Comparison of ENCODE assay signal across 2 cellular contexts in genomic region chr5:42228279-42228678, GRCh38.
TF ChIP-seq lines count a peak whose summit lies in the region.

No MANE protein-coding gene starts in this region.

TF ChIP-seq in H1, 55 proteins besides CTCF, POLR2A, EP300 and RAD21:
- TF ChIP-seq RXRA (IDR thresholded peaks at IDR 0.05; ENCODE audit: insufficient read depth, low read depth, low read length) (no peak), PHF8 (conservative IDR thresholded peaks at IDR 0.05; ENCODE audit: low read depth, low read length) (no peak), JUN (IDR thresholded peaks at IDR 0.05; ENCODE audit: low read depth, low read length) (no peak), CBX5 (IDR thresholded peaks at IDR 0.05; ENCODE audit: low read depth, low read length) (no peak), TAF1 (IDR thresholded peaks at IDR 0.05; ENCODE audit: low read depth, low read length) (no peak), RFX5 (IDR thresholded peaks at IDR 0.05; ENCODE audit: borderline replicate concordance, low read depth, low read length) (no peak), KDM1A (IDR thresholded peaks at IDR 0.05; ENCODE audit: borderline replicate concordance, low read length) (no peak), TBP (IDR thresholded peaks at IDR 0.05; ENCODE audit: low read depth, low read length) (no peak), NANOG (IDR thresholded peaks at IDR 0.05; ENCODE audit: insufficient read depth, low read depth, low read length, poor library complexity, severe bottlenecking) (no peak), ASH2L (IDR thresholded peaks at IDR 0.05; ENCODE audit: low read length) (no peak), RBBP5 (IDR thresholded peaks at IDR 0.05; ENCODE audit: borderline replicate concordance, low read depth, low read length) (no peak), RNF2 (IDR thresholded peaks at IDR 0.05; ENCODE audit: borderline replicate concordance, low read depth, low read length, missing control alignments, poor library complexity, severe bottlenecking) (no peak), ZNF274 (IDR thresholded peaks at IDR 0.05; ENCODE audit: borderline replicate concordance, extremely low read depth, low read length) (no peak)

TF ChIP-seq in HepG2, 621 proteins besides CTCF, POLR2A, EP300 and RAD21:
- 0 out of 2 replicates have a peak, but pooled peaks have one; percentile 7 for TF ChIP-seq STAG1 (CRISPR knock-in tag; IDR thresholded peaks at IDR 0.05)
- TF ChIP-seq, protein P1, sequence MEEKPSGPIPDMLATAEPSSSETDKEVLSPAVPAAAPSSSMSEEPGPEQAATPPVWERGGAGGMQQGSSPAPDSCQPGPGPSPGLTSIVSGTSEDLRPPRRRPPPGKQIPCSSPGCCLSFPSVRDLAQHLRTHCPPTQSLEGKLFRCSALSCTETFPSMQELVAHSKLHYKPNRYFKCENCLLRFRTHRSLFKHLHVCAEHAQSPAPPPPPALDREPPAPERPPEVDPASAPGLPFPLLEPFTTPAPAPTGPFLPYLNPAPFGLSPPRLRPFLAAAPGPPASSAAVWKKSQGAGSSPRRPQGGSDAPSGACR (CRISPR knock-in tag; IDR thresholded peaks at IDR 0.05), result no peak
TF ChIP-seq in HepG2: peak in this region for 1.
